ENCODE assay signal across 26 cellular contexts in genomic region chr5:44679200-44679599, GRCh38.
"Had no signal": no experiment of that assay in that cellular context is flagged by ENCODE, and none has a peak within 500 bp of the region (broad histone marks: within the 10 kb centered on the region; RNA-seq: fewer than 3 reads in every experiment).

No MANE protein-coding gene starts in this region.

- FAIRE-seq: islet of Langerhans, pancreas had no signal

- H3K36me3 ChIP-seq: left ventricle myocardium inferior, pancreas, prostate gland, suprapubic skin, thoracic aorta, tibial artery, upper lobe of right lung had no signal

- H3K9me3 ChIP-seq: pancreas, prostate gland, suprapubic skin, thoracic aorta, tibial artery, upper lobe of right lung had no signal

- DNase-seq: hypothalamus; immature natural killer cell; left ventricle myocardium inferior; midbrain; mucosa of descending colon; naive thymus-derived CD4-positive, alpha-beta T cell; nucleus accumbens; pancreas; retina; right cardiac atrium; stimulated activated CD4-positive, alpha-beta T cell treated with anti-CD3 and anti-CD28 coated beads, Interleukin-12 subunit alpha, Interleukin-12 subunit beta, amount 100 ng/mL, for 4 hours; stimulated activated CD4-positive, alpha-beta T cell treated with anti-CD3 and anti-CD28 coated beads, Interleukin-15, amount 100 ng/mL, for 24 hours; stimulated activated CD4-positive, alpha-beta T cell treated with anti-CD3 and anti-CD28 coated beads, Interleukin-2, amount 100 ng/mL, for 24 hours; stimulated activated CD4-positive, alpha-beta T cell treated with anti-CD3 and anti-CD28 coated beads, Interleukin-4, amount 100 ng/mL, for 1 hour; stimulated activated naive CD4-positive, alpha-beta T cell; tibial artery; trophoblast cell; upper lobe of right lung had no signal

- ATAC-seq: mucosa of descending colon; naive thymus-derived CD4-positive, alpha-beta T cell; natural killer cell treated with Interleukin-12 subunit alpha and Interleukin-12 subunit beta and Interleukin-15 and Interleukin-18, amount 100 ng/mL, for 72 hours; pancreas; right cardiac atrium; sciatic nerve; upper lobe of right lung had no signal

- H3K4me3 ChIP-seq: left ventricle myocardium inferior, lung, mucosa of descending colon, pancreas, prostate gland, skin epidermis, suprapubic skin, thoracic aorta, tibial artery, upper lobe of right lung had no signal

- H3K4me1 ChIP-seq: left ventricle myocardium inferior, pancreas, prostate gland, suprapubic skin, tibial artery, upper lobe of right lung had no signal

- H3K27ac ChIP-seq: left ventricle myocardium inferior, pancreas, prostate gland, skin epidermis, suprapubic skin, thoracic aorta, tibial artery, upper lobe of right lung had no signal

- H3K27me3 ChIP-seq: pancreas, suprapubic skin, tibial artery, upper lobe of right lung had no signal
